In the genomic region with DNA sequence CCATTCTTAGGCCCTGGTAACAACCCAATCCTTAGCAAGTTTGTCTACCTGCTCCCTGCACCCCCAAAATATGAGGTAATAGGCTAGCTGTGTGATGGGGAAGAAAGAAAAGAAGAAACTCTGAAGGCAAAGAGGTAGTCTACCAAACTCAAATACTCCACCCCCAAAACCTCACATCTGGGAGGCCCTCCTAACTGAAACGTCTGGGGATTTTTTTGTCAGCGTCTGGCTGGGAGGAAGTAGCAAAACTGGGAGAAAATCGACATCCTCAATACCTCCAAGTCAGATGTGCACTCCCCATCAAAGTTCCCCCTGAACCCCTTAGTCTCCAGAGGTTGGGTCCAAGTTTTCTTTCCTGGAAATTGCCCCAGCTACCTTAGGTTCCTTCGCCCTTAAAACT, we compare ENCODE assay signal across 9 cellular contexts. TPM values are rescaled to one million over a fixed set of nuclear protein-coding genes. Genes with fewer than 3 reads are reported as not detected.
A peak's percentile ranks its signal among the peaks of the same experiment; 100 is the strongest.
DNase-seq lines count a peak whose midpoint lies in the region; ATAC-seq and TF ChIP-seq lines count a peak whose summit lies in the region.
"Had no signal": no experiment of that assay in that cellular context is flagged by ENCODE, and none has a peak within 500 bp of the region (broad histone marks: within the 10 kb centered on the region; RNA-seq: fewer than 3 reads in every experiment).

No MANE protein-coding gene starts in this region.

- WGBS in suprapubic skin = 34% methylated on average over 4 of the region's 4 CpGs

- H3K4me1 Mint-ChIP-seq in T-helper 1 cell treated with Interleukin-12 subunit alpha and Interleukin-12 subunit beta and Interleukin-4 antibody, amounts not matched to agents 30 μg/mL and 1 μg/mL, for 36 hours (ENCODE audit: low read depth) = peaks cover 20% of the 10 kb centered on the region
- H3K4me1 Mint-ChIP-seq in activated CD4-positive, alpha-beta memory T cell treated with anti-CD3 and anti-CD28 coated beads for 36 hours (ENCODE audit: low read depth) = peaks cover 16% of the 10 kb centered on the region

- no peaks in the 10 kb centered on the region for H3K9me3 Mint-ChIP-seq in T-helper 1 cell treated with Interleukin-12 subunit alpha and Interleukin-12 subunit beta and Interleukin-4 antibody, amounts not matched to agents 30 μg/mL and 1 μg/mL, for 36 hours
- no peaks in the 10 kb centered on the region for H3K9me3 Mint-ChIP-seq in activated CD4-positive, alpha-beta memory T cell treated with anti-CD3 and anti-CD28 coated beads for 36 hours

- H3K27me3 ChIP-seq in suprapubic skin = no peaks in the 10 kb centered on the region

- H3K27ac ChIP-seq in suprapubic skin = peak overlapping the region; percentile 93

- DNase-seq in T-helper 1 cell (no peak), suprapubic skin (ENCODE audit: low spot score in 2 of 2) (no peak), NCI-H2107 (lab: John Stamatoyannopoulos, UW) (no peak), NCI-H2171 (lab: John Stamatoyannopoulos, UW) (no peak)
- peak; percentile 9 for DNase-seq in activated CD4-positive, alpha-beta memory T cell treated with anti-CD3 and anti-CD28 coated beads for 36 hours
- DNase-seq: C1 segment of cervical spinal cord had no signal

- H3K27me3 Mint-ChIP-seq in T-helper 1 cell treated with Interleukin-12 subunit alpha and Interleukin-12 subunit beta and Interleukin-4 antibody, amounts not matched to agents 30 μg/mL and 1 μg/mL, for 36 hours (ENCODE audit: low read depth) = no peaks in the 10 kb centered on the region
- H3K27me3 Mint-ChIP-seq in activated CD4-positive, alpha-beta memory T cell treated with anti-CD3 and anti-CD28 coated beads for 36 hours = no peaks in the 10 kb centered on the region

- no peak for TF ChIP-seq EP300 in suprapubic skin (IDR thresholded peaks at IDR 0.05)

- peak overlapping the region; percentile 64 for H3K4me3 ChIP-seq in iPS-18c (ENCODE audit: insufficient read depth, low read depth, low read length)
- peak overlapping the region; percentile 61 for H3K4me3 ChIP-seq in suprapubic skin

- peaks cover 28% of the 10 kb centered on the region for H3K4me1 ChIP-seq in suprapubic skin

- peak overlapping the region; percentile 96 for H3K4me3 Mint-ChIP-seq in T-helper 1 cell treated with Interleukin-12 subunit alpha and Interleukin-12 subunit beta and Interleukin-4 antibody, amounts not matched to agents 30 μg/mL and 1 μg/mL, for 36 hours
- H3K4me3 Mint-ChIP-seq in activated CD4-positive, alpha-beta memory T cell treated with anti-CD3 and anti-CD28 coated beads for 36 hours = peak overlapping the region; percentile 82

- no peak for ATAC-seq in HG02885 (IDR thresholded peaks at IDR 0.05; ENCODE audit: poor library complexity, unreplicated experiment)

- intact Hi-C loops in activated CD4-positive, alpha-beta memory T cell treated with anti-CD3 and anti-CD28 coated beads for 36 hours (cut with micrococcal nuclease) = loop anchor here (2.0 to 5.0 kb wide), 2 partner anchors 159 to 216 kb away; a partner anchor contains a TSS

- peaks cover 2% of the 10 kb centered on the region for H3K9me3 ChIP-seq in iPS-18c (ENCODE audit: control insufficient read depth, insufficient read depth, low read length)
- H3K9me3 ChIP-seq in suprapubic skin = no peaks in the 10 kb centered on the region

- H3K36me3 ChIP-seq in suprapubic skin = no peaks in the 10 kb centered on the region

- CTCF ChIA-PET in activated CD4-positive, alpha-beta memory T cell treated with anti-CD3 and anti-CD28 coated beads for 36 hours (lab: Charles Lee) = interaction anchor here (0.8 kb wide), 1 partner anchor 217 kb away, joined by 3 read pairs; a partner anchor contains a TSS

- no peak for TF ChIP-seq POLR2A in suprapubic skin (IDR thresholded peaks at IDR 0.05)

- TF ChIP-seq CTCF in suprapubic skin (IDR thresholded peaks at IDR 0.05) = no peak

- POLR2A ChIA-PET in activated CD4-positive, alpha-beta memory T cell treated with anti-CD3 and anti-CD28 coated beads for 36 hours (lab: Charles Lee) = no interaction called here

- H3K27ac Mint-ChIP-seq in T-helper 1 cell treated with Interleukin-12 subunit alpha and Interleukin-12 subunit beta and Interleukin-4 antibody, amounts not matched to agents 30 μg/mL and 1 μg/mL, for 36 hours = peak overlapping the region; percentile 89
- peak overlapping the region; percentile 83 for H3K27ac Mint-ChIP-seq in activated CD4-positive, alpha-beta memory T cell treated with anti-CD3 and anti-CD28 coated beads for 36 hours

- peaks cover 3% of the 10 kb centered on the region for H3K36me3 Mint-ChIP-seq in T-helper 1 cell treated with Interleukin-12 subunit alpha and Interleukin-12 subunit beta and Interleukin-4 antibody, amounts not matched to agents 30 μg/mL and 1 μg/mL, for 36 hours (ENCODE audit: low read depth)
- H3K36me3 Mint-ChIP-seq in activated CD4-positive, alpha-beta memory T cell treated with anti-CD3 and anti-CD28 coated beads for 36 hours = no peaks in the 10 kb centered on the region

RNA-seq across cellular contexts. Expression of a gene that starts 1.0 kb away (rescaled TPM):
- total RNA-seq in activated CD4-positive, alpha-beta memory T cell treated with anti-CD3 and anti-CD28 coated beads for 36 hours = 10 to 100 TPM; 38.5 to 38.7 TPM
- 100 to 1,000 TPM; 119 to 154 (median 131) TPM for total RNA-seq in suprapubic skin
